28 cellular contexts compared by ENCODE assay signal in the genomic region with DNA sequence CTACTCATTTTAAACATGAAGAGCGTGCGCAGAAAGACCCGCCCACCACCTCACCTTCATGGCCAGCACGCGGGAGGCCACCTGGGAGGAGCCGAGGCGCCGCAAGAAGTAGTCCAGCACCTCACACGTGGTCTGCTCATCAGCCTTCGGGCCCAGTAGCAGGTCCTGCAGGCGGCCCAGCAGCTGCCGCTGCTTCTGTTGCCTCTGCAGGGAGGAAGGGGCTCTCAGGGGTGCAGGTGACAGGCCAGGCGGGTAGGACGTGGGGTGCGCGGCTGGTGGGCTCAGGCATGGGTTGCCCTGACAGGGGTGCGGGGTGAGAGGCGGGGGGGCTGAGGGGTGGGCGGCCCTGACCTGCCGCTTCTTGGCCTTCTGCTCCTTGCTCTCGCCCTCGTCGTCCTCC.
"Had no signal": no experiment of that assay in that cellular context is flagged by ENCODE, and none has a peak within 500 bp of the region (broad histone marks: within the 10 kb centered on the region; RNA-seq: fewer than 3 reads in every experiment).

No MANE protein-coding gene starts in this region.

- H3K9me3 Mint-ChIP-seq: stimulated activated memory B cell treated with anti-CD40 and anti-IgM and Interleukin-4, amounts not matched to agents 10 μg/mL and 1 μg/mL and 100 μg/mL, for 72 hours; stimulated activated naive B cell treated with anti-CD40 and anti-IgM and Interleukin-4, amounts not matched to agents 10 μg/mL and 1 μg/mL and 100 μg/mL, for 72 hours; stimulated activated naive CD8-positive, alpha-beta T cell treated with anti-CD3 and anti-CD28 coated beads, Interleukin-15, amount 100 ng/mL, for 72 hours; stimulated activated naive CD8-positive, alpha-beta T cell treated with anti-CD3 and anti-CD28 coated beads, Interleukin-15, Interleukin-2, amounts not matched to agents 100 ng/mL and 50 ng/mL, for 24 hours; type B pancreatic cell had no signal

- H3K27ac Mint-ChIP-seq: stimulated activated memory B cell treated with anti-CD40 and anti-IgM and Interleukin-4, amounts not matched to agents 10 μg/mL and 1 μg/mL and 100 μg/mL, for 72 hours; stimulated activated naive B cell treated with anti-CD40 and anti-IgM and Interleukin-4, amounts not matched to agents 10 μg/mL and 1 μg/mL and 100 μg/mL, for 72 hours; stimulated activated naive CD8-positive, alpha-beta T cell treated with anti-CD3 and anti-CD28 coated beads, Interleukin-15, Interleukin-2, amounts not matched to agents 100 ng/mL and 50 ng/mL, for 24 hours; type B pancreatic cell had no signal

- H3K27ac ChIP-seq: stomach, suprapubic skin, testis, thoracic aorta, thyroid gland, tibial artery, tibial nerve, transverse colon, upper lobe of left lung, upper lobe of right lung, uterus, vagina had no signal

- ATAC-seq: stimulated activated memory B cell treated with anti-CD40 and anti-IgM and Interleukin-4, amounts not matched to agents 10 μg/mL and 1 μg/mL and 100 μg/mL, for 72 hours; stimulated activated naive B cell treated with anti-CD40 and anti-IgM and Interleukin-4, amounts not matched to agents 10 μg/mL and 1 μg/mL and 100 μg/mL, for 72 hours; stimulated activated naive CD8-positive, alpha-beta T cell treated with anti-CD3 and anti-CD28 coated beads, Interleukin-15, amount 100 ng/mL, for 72 hours; stimulated activated naive CD8-positive, alpha-beta T cell treated with anti-CD3 and anti-CD28 coated beads, Interleukin-15, Interleukin-2, amounts not matched to agents 100 U/mL and 50 U/mL, for 24 hours; upper lobe of right lung had no signal

- H3K4me3 Mint-ChIP-seq: stimulated activated memory B cell treated with anti-CD40 and anti-IgM and Interleukin-4, amounts not matched to agents 10 μg/mL and 1 μg/mL and 100 μg/mL, for 72 hours; stimulated activated naive B cell treated with anti-CD40 and anti-IgM and Interleukin-4, amounts not matched to agents 10 μg/mL and 1 μg/mL and 100 μg/mL, for 72 hours; stimulated activated naive CD8-positive, alpha-beta T cell treated with anti-CD3 and anti-CD28 coated beads, Interleukin-15, amount 100 ng/mL, for 72 hours; stimulated activated naive CD8-positive, alpha-beta T cell treated with anti-CD3 and anti-CD28 coated beads, Interleukin-15, Interleukin-2, amounts not matched to agents 100 ng/mL and 50 ng/mL, for 24 hours; type B pancreatic cell had no signal

- DNase-seq: stimulated activated CD4-positive, alpha-beta T cell treated with anti-CD3 and anti-CD28 coated beads, Interleukin-2, amount 100 ng/mL, for 24 hours; stimulated activated CD4-positive, alpha-beta T cell treated with anti-CD3 and anti-CD28 coated beads, Interleukin-2, amount 100 ng/mL, for 48 hours; stimulated activated CD4-positive, alpha-beta T cell treated with anti-CD3 and anti-CD28 coated beads, Interleukin-4, amount 100 ng/mL, for 1 hour; stimulated activated CD4-positive, alpha-beta T cell treated with anti-CD3 and anti-CD28 coated beads, Interleukin-4, amount 100 ng/mL, for 24 hours; stimulated activated CD4-positive, alpha-beta T cell treated with anti-CD3 and anti-CD28 coated beads, Interleukin-4, amount 100 ng/mL, for 4 hours; stimulated activated CD8-positive, alpha-beta memory T cell treated with anti-CD3 and anti-CD28 coated beads, Interleukin-4, amount 100 ng/mL, for 48 hours; stimulated activated naive B cell treated with anti-CD40 and anti-IgM and Interleukin-4, amounts not matched to agents 10 μg/mL and 1 μg/mL and 100 μg/mL, for 72 hours; stimulated activated naive CD4-positive, alpha-beta T cell; stimulated activated naive CD4-positive, alpha-beta T cell treated with Interleukin-2 at 50 U/mL for 16 hours; stimulated activated naive CD8-positive, alpha-beta T cell treated with anti-CD3 and anti-CD28 coated beads, Interleukin-15, amount 100 ng/mL, for 72 hours; stimulated activated naive CD8-positive, alpha-beta T cell treated with anti-CD3 and anti-CD28 coated beads, Interleukin-15, Interleukin-2, amounts not matched to agents 100 U/mL and 50 U/mL, for 24 hours; stomach; substantia nigra; testis; thyroid gland; tibial artery; transverse colon; trophoblast cell; upper lobe of right lung; uterus had no signal

- H3K36me3 Mint-ChIP-seq: type B pancreatic cell had no signal

- H3K4me1 Mint-ChIP-seq: stimulated activated memory B cell treated with anti-CD40 and anti-IgM and Interleukin-4, amounts not matched to agents 10 μg/mL and 1 μg/mL and 100 μg/mL, for 72 hours; stimulated activated naive B cell treated with anti-CD40 and anti-IgM and Interleukin-4, amounts not matched to agents 10 μg/mL and 1 μg/mL and 100 μg/mL, for 72 hours; stimulated activated naive CD8-positive, alpha-beta T cell treated with anti-CD3 and anti-CD28 coated beads, Interleukin-15, amount 100 ng/mL, for 72 hours had no signal

- H3K9me3 ChIP-seq: stomach, suprapubic skin, testis, thoracic aorta, thyroid gland, tibial artery, tibial nerve, transverse colon, upper lobe of left lung, upper lobe of right lung, uterus, vagina had no signal

- H3K27me3 ChIP-seq: stomach, suprapubic skin, testis, thyroid gland, tibial artery, tibial nerve, transverse colon, upper lobe of left lung, upper lobe of right lung, uterus, vagina had no signal

- H3K4me3 ChIP-seq: stomach, suprapubic skin, testis, thoracic aorta, thyroid gland, tibial artery, tibial nerve, transverse colon, upper lobe of left lung, upper lobe of right lung, uterus, vagina had no signal

- H3K36me3 ChIP-seq: uterus had no signal

- H3K4me1 ChIP-seq: stomach, suprapubic skin, testis, thyroid gland, tibial artery, tibial nerve, transverse colon, upper lobe of left lung, upper lobe of right lung, uterus, vagina had no signal
